2 cellular contexts compared by ENCODE assay signal in genomic region chr18:34159691-34160185, GRCh38.
TF ChIP-seq lines count a peak whose summit lies in the region.

No MANE protein-coding gene starts in this region.

TF ChIP-seq in GM23338, 12 proteins besides CTCF, POLR2A, EP300 and RAD21 (continued from another document):
- TF ChIP-seq EZH2 (IDR thresholded peaks at IDR 0.05; ENCODE audit: low read depth, unreplicated experiment), result peak; percentile 40
TF ChIP-seq in GM23338: peak in this region for 1.

TF ChIP-seq in H1, 55 proteins besides CTCF, POLR2A, EP300 and RAD21:
- TF ChIP-seq CHD7 (IDR thresholded peaks at IDR 0.05; ENCODE audit: insufficient replicate concordance, low read length) (no peak), KDM4A (IDR thresholded peaks at IDR 0.05; ENCODE audit: low read depth, low read length, severe bottlenecking) (no peak), TCF12 (IDR thresholded peaks at IDR 0.05; ENCODE audit: low read depth, low read length) (no peak), CHD2 (IDR thresholded peaks at IDR 0.05; ENCODE audit: low read length) (no peak), E2F6 (IDR thresholded peaks at IDR 0.05) (no peak), CBX8 (IDR thresholded peaks at IDR 0.05; ENCODE audit: borderline replicate concordance, low read depth, low read length) (no peak), CBX5 (IDR thresholded peaks at IDR 0.05; ENCODE audit: low read depth, low read length) (no peak), SUZ12 (IDR thresholded peaks at IDR 0.05; ENCODE audit: low read length) (peak; percentile 46; the same call in 1 of the 2 replicates), JUN (IDR thresholded peaks at IDR 0.05; ENCODE audit: low read depth, low read length) (no peak), EZH2 (IDR thresholded peaks at IDR 0.05; ENCODE audit: low read depth, low read length, severe bottlenecking) (peak; percentile 13), TAF1 (IDR thresholded peaks at IDR 0.05; ENCODE audit: low read depth, low read length) (no peak), GABPA (IDR thresholded peaks at IDR 0.05; ENCODE audit: borderline replicate concordance, insufficient read depth, low read length) (no peak)
